ENCODE assay signal across 1 cellular context in the genomic region with DNA sequence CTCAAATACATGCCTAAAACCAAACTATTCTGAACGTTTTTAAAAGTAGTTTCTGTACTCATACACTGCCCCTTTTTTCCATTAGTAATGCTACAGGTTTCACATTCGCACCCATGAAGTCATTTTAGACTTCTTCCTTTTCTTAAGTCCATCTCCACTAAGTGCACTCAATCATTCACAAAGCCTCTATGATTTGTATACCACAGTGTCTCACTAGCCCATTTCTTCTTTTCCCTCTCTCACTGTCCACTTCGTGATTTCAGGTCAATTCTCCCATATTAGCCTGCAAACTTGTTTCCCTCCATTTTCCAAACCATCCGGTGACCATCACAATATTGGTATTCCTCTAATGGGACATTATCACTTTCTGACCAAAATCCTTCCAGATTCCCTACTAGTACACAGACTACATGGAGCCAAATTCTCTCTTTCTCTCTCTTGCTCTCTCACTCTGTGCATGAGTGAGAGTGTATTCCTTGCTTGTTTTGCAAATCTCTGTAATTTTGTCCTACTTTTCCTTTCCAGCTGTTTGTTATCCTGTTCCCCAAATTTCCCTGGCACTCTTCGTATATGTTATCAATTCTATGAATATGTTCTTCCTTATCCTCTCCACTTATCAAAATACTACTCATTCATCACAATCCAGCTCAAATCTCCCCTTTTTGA.
A peak's percentile ranks its signal among the peaks of the same experiment; 100 is the strongest.
TF ChIP-seq lines count a peak whose summit lies in the region.

No MANE protein-coding gene starts in this region.

TF ChIP-seq in GM12878, 131 proteins besides CTCF, POLR2A, EP300 and RAD21 (continued from another document):
- no peak for TF ChIP-seq MTA3 (IDR thresholded peaks at IDR 0.05; ENCODE audit: borderline replicate concordance, low read length)
- peak; percentile 50; the same call in 1 of the 2 replicates for TF ChIP-seq RUNX3 (IDR thresholded peaks at IDR 0.05; ENCODE audit: low read length)
- TF ChIP-seq TARDBP (IDR thresholded peaks at IDR 0.05; ENCODE audit: borderline replicate concordance), result no peak
- TF ChIP-seq ZNF217 (IDR thresholded peaks at IDR 0.05), result no peak
- TF ChIP-seq SPI1 (IDR thresholded peaks at IDR 0.05; ENCODE audit: borderline replicate concordance, insufficient read depth, low read depth, low read length), result peak; percentile 33; the same call in 1 of the 2 replicates
- TF ChIP-seq, protein P1, sequence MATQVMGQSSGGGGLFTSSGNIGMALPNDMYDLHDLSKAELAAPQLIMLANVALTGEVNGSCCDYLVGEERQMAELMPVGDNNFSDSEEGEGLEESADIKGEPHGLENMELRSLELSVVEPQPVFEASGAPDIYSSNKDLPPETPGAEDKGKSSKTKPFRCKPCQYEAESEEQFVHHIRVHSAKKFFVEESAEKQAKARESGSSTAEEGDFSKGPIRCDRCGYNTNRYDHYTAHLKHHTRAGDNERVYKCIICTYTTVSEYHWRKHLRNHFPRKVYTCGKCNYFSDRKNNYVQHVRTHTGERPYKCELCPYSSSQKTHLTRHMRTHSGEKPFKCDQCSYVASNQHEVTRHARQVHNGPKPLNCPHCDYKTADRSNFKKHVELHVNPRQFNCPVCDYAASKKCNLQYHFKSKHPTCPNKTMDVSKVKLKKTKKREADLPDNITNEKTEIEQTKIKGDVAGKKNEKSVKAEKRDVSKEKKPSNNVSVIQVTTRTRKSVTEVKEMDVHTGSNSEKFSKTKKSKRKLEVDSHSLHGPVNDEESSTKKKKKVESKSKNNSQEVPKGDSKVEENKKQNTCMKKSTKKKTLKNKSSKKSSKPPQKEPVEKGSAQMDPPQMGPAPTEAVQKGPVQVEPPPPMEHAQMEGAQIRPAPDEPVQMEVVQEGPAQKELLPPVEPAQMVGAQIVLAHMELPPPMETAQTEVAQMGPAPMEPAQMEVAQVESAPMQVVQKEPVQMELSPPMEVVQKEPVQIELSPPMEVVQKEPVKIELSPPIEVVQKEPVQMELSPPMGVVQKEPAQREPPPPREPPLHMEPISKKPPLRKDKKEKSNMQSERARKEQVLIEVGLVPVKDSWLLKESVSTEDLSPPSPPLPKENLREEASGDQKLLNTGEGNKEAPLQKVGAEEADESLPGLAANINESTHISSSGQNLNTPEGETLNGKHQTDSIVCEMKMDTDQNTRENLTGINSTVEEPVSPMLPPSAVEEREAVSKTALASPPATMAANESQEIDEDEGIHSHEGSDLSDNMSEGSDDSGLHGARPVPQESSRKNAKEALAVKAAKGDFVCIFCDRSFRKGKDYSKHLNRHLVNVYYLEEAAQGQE (IDR thresholded peaks at IDR 0.05; ENCODE audit: low read depth, low read length), result no peak
- TF ChIP-seq IKZF1 (conservative IDR thresholded peaks at IDR 0.05), result peak; percentile 87
- peak; percentile 90 for TF ChIP-seq IKZF2 (IDR thresholded peaks at IDR 0.05)
- TF ChIP-seq TAF1 (IDR thresholded peaks at IDR 0.05; ENCODE audit: borderline replicate concordance, low read depth, low read length), result no peak
- TF ChIP-seq, protein P2, sequence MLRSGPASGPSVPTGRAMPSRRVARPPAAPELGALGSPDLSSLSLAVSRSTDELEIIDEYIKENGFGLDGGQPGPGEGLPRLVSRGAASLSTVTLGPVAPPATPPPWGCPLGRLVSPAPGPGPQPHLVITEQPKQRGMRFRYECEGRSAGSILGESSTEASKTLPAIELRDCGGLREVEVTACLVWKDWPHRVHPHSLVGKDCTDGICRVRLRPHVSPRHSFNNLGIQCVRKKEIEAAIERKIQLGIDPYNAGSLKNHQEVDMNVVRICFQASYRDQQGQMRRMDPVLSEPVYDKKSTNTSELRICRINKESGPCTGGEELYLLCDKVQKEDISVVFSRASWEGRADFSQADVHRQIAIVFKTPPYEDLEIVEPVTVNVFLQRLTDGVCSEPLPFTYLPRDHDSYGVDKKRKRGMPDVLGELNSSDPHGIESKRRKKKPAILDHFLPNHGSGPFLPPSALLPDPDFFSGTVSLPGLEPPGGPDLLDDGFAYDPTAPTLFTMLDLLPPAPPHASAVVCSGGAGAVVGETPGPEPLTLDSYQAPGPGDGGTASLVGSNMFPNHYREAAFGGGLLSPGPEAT (IDR thresholded peaks at IDR 0.05; ENCODE audit: low read depth), result peak; percentile 78
- TF ChIP-seq, protein P3, sequence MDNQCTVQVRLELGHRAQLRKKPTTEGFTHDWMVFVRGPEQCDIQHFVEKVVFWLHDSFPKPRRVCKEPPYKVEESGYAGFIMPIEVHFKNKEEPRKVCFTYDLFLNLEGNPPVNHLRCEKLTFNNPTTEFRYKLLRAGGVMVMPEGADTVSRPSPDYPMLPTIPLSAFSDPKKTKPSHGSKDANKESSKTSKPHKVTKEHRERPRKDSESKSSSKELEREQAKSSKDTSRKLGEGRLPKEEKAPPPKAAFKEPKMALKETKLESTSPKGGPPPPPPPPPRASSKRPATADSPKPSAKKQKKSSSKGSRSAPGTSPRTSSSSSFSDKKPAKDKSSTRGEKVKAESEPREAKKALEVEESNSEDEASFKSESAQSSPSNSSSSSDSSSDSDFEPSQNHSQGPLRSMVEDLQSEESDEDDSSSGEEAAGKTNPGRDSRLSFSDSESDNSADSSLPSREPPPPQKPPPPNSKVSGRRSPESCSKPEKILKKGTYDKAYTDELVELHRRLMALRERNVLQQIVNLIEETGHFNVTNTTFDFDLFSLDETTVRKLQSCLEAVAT (IDR thresholded peaks at IDR 0.05), result peak; percentile 94
- TF ChIP-seq, protein P4, sequence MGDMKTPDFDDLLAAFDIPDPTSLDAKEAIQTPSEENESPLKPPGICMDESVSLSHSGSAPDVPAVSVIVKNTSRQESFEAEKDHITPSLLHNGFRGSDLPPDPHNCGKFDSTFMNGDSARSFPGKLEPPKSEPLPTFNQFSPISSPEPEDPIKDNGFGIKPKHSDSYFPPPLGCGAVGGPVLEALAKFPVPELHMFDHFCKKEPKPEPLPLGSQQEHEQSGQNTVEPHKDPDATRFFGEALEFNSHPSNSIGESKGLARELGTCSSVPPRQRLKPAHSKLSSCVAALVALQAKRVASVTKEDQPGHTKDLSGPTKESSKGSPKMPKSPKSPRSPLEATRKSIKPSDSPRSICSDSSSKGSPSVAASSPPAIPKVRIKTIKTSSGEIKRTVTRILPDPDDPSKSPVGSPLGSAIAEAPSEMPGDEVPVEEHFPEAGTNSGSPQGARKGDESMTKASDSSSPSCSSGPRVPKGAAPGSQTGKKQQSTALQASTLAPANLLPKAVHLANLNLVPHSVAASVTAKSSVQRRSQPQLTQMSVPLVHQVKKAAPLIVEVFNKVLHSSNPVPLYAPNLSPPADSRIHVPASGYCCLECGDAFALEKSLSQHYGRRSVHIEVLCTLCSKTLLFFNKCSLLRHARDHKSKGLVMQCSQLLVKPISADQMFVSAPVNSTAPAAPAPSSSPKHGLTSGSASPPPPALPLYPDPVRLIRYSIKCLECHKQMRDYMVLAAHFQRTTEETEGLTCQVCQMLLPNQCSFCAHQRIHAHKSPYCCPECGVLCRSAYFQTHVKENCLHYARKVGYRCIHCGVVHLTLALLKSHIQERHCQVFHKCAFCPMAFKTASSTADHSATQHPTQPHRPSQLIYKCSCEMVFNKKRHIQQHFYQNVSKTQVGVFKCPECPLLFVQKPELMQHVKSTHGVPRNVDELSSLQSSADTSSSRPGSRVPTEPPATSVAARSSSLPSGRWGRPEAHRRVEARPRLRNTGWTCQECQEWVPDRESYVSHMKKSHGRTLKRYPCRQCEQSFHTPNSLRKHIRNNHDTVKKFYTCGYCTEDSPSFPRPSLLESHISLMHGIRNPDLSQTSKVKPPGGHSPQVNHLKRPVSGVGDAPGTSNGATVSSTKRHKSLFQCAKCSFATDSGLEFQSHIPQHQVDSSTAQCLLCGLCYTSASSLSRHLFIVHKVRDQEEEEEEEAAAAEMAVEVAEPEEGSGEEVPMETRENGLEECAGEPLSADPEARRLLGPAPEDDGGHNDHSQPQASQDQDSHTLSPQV (IDR thresholded peaks at IDR 0.05), result no peak
